In the genomic region with DNA sequence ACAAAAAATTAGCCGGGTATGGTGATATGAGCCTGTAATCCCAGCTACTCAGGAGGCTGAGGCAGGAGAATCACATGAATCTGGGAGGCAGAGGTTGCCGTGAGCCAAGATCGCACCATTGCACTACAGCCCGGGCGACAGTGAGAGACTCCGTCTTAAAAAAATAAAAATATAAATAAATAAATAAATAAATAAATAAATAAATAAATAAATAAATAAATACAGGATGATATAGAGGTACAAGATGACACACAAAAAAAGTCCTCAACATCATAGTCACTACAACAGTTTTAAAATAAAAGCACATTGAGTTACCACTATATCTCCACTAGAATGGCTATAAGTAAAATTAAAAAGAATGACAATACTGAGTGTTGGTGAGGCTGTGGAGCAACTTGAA, we compare ENCODE assay signal across 30 cellular contexts.
A peak's percentile ranks its signal among the peaks of the same experiment; 100 is the strongest.
DNase-seq lines count a peak whose midpoint lies in the region; ATAC-seq, FAIRE-seq and TF ChIP-seq lines count a peak whose summit lies in the region.
"Had no signal": no experiment of that assay in that cellular context is flagged by ENCODE, and none has a peak within 500 bp of the region (broad histone marks: within the 10 kb centered on the region; RNA-seq: fewer than 3 reads in every experiment).

No MANE protein-coding gene starts in this region.

- H3K27ac ChIP-seq in A549: no peak overlapping the region
- H3K27ac ChIP-seq in HEK293 (ENCODE audit: extremely low read depth, low read depth, low read length): no peak overlapping the region
- H3K27ac ChIP-seq: 22Rv1; BLaER1; BLaER1 treated with 17β-estradiol and CSF1 and Interleukin-3, amounts not matched to agents 10 nM and 100 nM; C4-2B had no signal

- H3K4me3 ChIP-seq in A549 (no peak overlapping the region), HEK293 (ENCODE audit: low read depth, low read length) (no peak overlapping the region)
- H3K4me3 ChIP-seq: BLaER1; BLaER1 treated with 17β-estradiol and CSF1 and Interleukin-3, amounts not matched to agents 10 nM and 100 nM had no signal

- TF ChIP-seq EP300 in A549 (IDR thresholded peaks at IDR 0.05): no peak

- CTCF ChIA-PET in A549 (lab: Yijun Ruan, JAX) (no interaction called here), HEK293 (lab: Yijun Ruan, JAX) (interaction anchor here (0.6 kb wide), 1 partner anchor 344 kb away, joined by 3 read pairs; no protein-coding TSS in a partner anchor)

- POLR2A ChIA-PET in A549 (lab: Yijun Ruan, JAX): no interaction called here
- POLR2A ChIA-PET in HEK293 (lab: Yijun Ruan, JAX): no interaction called here

- DNase-seq in A549 (ENCODE audit: low read depth in 1 of 2, low spot score in 1 of 2) (no peak), NOMO-1 treated with dmso at 0.1 percent for 144 hours (lab: John Stamatoyannopoulos, UW; ENCODE audit: unreplicated experiment) (no peak), posterior cingulate gyrus (no peak)
- DNase-seq: 8988T; ACHN; AML-193; BE2C; C1 segment of cervical spinal cord; Caco-2; Calu3; CD4-positive, alpha-beta memory T cell; CD4-positive, alpha-beta T cell; CD4-positive, CD25-positive, alpha-beta regulatory T cell; CD8-positive, alpha-beta memory T cell; CD8-positive, alpha-beta T cell; COR-L47; DMS 273 treated with DMSO at 0.1 percent for 48 hours; DMS153; DMS53; DMS79; DMS79 treated with DMSO at 0.1 percent for 48 hours; DND-41; EL had no signal

- WGBS in A549 (ENCODE audit: missing lambda C conversion rate): 97% methylated on average over 6 of the region's 6 CpGs

- peak; percentile 36 for FAIRE-seq in A549 (lab: Jason Lieb, UNC)
- FAIRE-seq: A204.1, D721Med had no signal

- H3K4me2 ChIP-seq in A549: no peak overlapping the region
- H3K4me2 ChIP-seq: BLaER1; BLaER1 treated with 17β-estradiol and CSF1 and Interleukin-3, amounts not matched to agents 10 nM and 100 nM had no signal

- intact Hi-C loops in posterior cingulate gyrus (cut with DNase I): no loop called here

- no peak for TF ChIP-seq RAD21 in A549 (conservative IDR thresholded peaks at IDR 0.05 in 1 of 2, IDR thresholded peaks at IDR 0.05 in 1 of 2)

- TF ChIP-seq POLR2A in A549 (IDR thresholded peaks at IDR 0.05; ENCODE audit: low read length): no peak

- H3K36me3 ChIP-seq in HEK293 (ENCODE audit: control insufficient read depth in 2 of 2, insufficient read depth in 1 of 2, low read length in 2 of 2): peaks cover 0 to 14% of the 10 kb centered on the region in 2 experiments; a peak in 1 of 3 replicates
- H3K36me3 ChIP-seq: BE2C had no signal

- H3K4me1 ChIP-seq in A549: no peaks in the 10 kb centered on the region
- no peaks in the 10 kb centered on the region for H3K4me1 ChIP-seq in HEK293 (ENCODE audit: control insufficient read depth, insufficient read depth, low read length)
- H3K4me1 ChIP-seq: BE2C; BLaER1; BLaER1 treated with 17β-estradiol and CSF1 and Interleukin-3, amounts not matched to agents 10 nM and 100 nM; Caco-2 had no signal

- TF ChIP-seq CTCF in A549 (IDR thresholded peaks at IDR 0.05): no peak
- TF ChIP-seq CTCF in HEK293 (tag by site-specific recombination; IDR thresholded peaks at IDR 0.05): no peak

- ATAC-seq in A549: no peak
- ATAC-seq: CD8-positive, alpha-beta T cell had no signal

- H3K9me3 ChIP-seq in A549: no peaks in the 10 kb centered on the region
- no peaks in the 10 kb centered on the region for H3K9me3 ChIP-seq in HEK293 (ENCODE audit: control insufficient read depth, insufficient read depth, low read depth, low read length)
- H3K9me3 ChIP-seq: BE2C had no signal

TF ChIP-seq in A549, 52 proteins besides CTCF, POLR2A, EP300 and RAD21:
- TF ChIP-seq CEBPB (IDR thresholded peaks at IDR 0.05): no peak
- TF ChIP-seq ZC3H11A (IDR thresholded peaks at IDR 0.05): peak; percentile 35

TF ChIP-seq in HEK293, 187 proteins besides CTCF, POLR2A, EP300 and RAD21 (continues in another document):
- TF ChIP-seq, protein P1, sequence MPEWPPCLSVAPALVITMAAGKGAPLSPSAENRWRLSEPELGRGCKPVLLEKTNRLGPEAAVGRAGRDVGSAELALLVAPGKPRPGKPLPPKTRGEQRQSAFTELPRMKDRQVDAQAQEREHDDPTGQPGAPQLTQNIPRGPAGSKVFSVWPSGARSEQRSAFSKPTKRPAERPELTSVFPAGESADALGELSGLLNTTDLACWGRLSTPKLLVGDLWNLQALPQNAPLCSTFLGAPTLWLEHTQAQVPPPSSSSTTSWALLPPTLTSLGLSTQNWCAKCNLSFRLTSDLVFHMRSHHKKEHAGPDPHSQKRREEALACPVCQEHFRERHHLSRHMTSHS (tag by site-specific recombination; IDR thresholded peaks at IDR 0.05): no peak
- TF ChIP-seq, protein P2, sequence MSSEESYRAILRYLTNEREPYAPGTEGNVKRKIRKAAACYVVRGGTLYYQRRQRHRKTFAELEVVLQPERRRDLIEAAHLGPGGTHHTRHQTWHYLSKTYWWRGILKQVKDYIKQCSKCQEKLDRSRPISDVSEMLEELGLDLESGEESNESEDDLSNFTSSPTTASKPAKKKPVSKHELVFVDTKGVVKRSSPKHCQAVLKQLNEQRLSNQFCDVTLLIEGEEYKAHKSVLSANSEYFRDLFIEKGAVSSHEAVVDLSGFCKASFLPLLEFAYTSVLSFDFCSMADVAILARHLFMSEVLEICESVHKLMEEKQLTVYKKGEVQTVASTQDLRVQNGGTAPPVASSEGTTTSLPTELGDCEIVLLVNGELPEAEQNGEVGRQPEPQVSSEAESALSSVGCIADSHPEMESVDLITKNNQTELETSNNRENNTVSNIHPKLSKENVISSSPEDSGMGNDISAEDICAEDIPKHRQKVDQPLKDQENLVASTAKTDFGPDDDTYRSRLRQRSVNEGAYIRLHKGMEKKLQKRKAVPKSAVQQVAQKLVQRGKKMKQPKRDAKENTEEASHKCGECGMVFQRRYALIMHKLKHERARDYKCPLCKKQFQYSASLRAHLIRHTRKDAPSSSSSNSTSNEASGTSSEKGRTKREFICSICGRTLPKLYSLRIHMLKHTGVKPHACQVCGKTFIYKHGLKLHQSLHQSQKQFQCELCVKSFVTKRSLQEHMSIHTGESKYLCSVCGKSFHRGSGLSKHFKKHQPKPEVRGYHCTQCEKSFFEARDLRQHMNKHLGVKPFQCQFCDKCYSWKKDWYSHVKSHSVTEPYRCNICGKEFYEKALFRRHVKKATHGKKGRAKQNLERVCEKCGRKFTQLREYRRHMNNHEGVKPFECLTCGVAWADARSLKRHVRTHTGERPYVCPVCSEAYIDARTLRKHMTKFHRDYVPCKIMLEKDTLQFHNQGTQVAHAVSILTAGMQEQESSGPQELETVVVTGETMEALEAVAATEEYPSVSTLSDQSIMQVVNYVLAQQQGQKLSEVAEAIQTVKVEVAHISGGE (tag by site-specific recombination; conservative IDR thresholded peaks at IDR 0.05; ENCODE audit: low read depth): peak; percentile 62
- peak; percentile 57 for TF ChIP-seq ZNF426 (tag by site-specific recombination; IDR thresholded peaks at IDR 0.05)
- 0 out of 2 replicates have a peak, but pooled peaks have one; percentile 30 for TF ChIP-seq ZXDB (tag by site-specific recombination; IDR thresholded peaks at IDR 0.05)
- TF ChIP-seq, protein P3, sequence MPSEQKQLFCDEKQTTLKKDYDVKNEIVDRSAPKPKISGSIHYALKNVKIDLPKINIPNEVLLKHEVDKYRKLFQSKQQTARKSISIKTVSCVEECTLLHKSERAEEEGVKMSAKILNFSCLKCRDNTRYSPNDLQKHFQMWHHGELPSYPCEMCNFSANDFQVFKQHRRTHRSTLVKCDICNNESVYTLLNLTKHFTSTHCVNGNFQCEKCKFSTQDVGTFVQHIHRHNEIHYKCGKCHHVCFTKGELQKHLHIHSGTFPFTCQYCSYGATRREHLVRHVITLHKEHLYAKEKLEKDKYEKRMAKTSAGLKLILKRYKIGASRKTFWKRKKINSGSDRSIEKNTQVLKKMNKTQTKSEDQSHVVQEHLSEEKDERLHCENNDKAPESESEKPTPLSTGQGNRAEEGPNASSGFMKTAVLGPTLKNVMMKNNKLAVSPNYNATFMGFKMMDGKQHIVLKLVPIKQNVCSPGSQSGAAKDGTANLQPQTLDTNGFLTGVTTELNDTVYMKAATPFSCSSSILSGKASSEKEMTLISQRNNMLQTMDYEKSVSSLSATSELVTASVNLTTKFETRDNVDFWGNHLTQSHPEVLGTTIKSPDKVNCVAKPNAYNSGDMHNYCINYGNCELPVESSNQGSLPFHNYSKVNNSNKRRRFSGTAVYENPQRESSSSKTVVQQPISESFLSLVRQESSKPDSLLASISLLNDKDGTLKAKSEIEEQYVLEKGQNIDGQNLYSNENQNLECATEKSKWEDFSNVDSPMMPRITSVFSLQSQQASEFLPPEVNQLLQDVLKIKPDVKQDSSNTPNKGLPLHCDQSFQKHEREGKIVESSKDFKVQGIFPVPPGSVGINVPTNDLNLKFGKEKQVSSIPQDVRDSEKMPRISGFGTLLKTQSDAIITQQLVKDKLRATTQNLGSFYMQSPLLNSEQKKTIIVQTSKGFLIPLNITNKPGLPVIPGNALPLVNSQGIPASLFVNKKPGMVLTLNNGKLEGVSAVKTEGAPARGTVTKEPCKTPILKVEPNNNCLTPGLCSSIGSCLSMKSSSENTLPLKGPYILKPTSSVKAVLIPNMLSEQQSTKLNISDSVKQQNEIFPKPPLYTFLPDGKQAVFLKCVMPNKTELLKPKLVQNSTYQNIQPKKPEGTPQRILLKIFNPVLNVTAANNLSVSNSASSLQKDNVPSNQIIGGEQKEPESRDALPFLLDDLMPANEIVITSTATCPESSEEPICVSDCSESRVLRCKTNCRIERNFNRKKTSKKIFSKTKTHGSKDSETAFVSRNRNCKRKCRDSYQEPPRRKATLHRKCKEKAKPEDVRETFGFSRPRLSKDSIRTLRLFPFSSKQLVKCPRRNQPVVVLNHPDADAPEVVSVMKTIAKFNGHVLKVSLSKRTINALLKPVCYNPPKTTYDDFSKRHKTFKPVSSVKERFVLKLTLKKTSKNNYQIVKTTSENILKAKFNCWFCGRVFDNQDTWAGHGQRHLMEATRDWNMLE (tag by site-specific recombination; conservative IDR thresholded peaks at IDR 0.05; ENCODE audit: low read depth): peak; percentile 70; the same call in 1 of the 2 replicates
- no peak for TF ChIP-seq TCF7L2 (IDR thresholded peaks at IDR 0.05; ENCODE audit: borderline replicate concordance, low read depth, low read length)
- no peak for TF ChIP-seq ZNF175 (tag by site-specific recombination; IDR thresholded peaks at IDR 0.05)
- peak; percentile 20; the same call in 1 of the 2 replicates for TF ChIP-seq ZNF654 (tag by site-specific recombination; IDR thresholded peaks at IDR 0.05; ENCODE audit: low read depth)
- TF ChIP-seq ZNF555 (tag by site-specific recombination; conservative IDR thresholded peaks at IDR 0.05): peak; percentile 71
